In the genomic region with DNA sequence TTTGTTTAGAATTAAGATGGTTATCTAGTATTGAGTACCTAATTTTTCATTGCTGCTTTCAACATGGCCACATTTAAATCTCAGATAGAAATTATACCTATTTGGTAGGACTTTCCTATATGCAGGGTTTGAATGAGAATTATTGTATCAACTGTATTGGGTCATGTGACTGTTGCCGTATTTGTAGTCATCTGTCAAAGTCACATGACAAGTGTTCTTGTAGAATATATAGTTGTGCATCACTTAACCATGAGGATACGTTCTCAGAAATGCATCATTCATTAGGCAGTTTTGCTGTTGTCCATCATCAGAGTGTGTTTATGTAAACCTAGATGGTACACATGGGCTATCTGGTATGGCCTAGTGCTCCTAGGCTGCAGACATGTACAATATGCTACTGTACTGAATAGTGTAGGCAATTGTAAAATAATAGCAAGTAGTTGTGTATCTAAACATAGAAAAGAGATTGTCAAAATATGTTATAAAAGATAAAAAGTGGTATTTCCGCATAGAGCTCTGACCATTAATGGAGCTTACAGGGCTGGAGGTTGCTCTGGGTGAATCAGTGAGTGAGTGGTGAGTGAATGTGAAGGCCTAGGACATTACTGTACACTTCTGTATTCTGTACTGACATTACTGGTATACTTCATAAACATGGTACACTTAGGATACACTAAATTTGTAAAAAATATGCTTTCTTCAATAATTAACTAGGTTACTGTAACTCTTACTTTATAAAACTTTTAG, we compare ENCODE assay signal across 19 cellular contexts.
DNase-seq lines count a peak whose midpoint lies in the region; ATAC-seq and TF ChIP-seq lines count a peak whose summit lies in the region.
"Had no signal": no experiment of that assay in that cellular context is flagged by ENCODE, and none has a peak within 500 bp of the region (broad histone marks: within the 10 kb centered on the region; RNA-seq: fewer than 3 reads in every experiment).

No MANE protein-coding gene starts in this region.

- H3K27ac Mint-ChIP-seq in T-helper 17 cell: peak overlapping the region; percentile 39
- peak overlapping the region in 1 of 6 donors; percentile 15 for H3K27ac Mint-ChIP-seq in immature natural killer cell
- H3K27ac Mint-ChIP-seq: activated T-helper 2 cell treated with anti-CD3 and anti-CD28 coated beads, Interferon-gamma antibody, Interleukin-2, Interleukin-4, amounts not matched to agents 10 μg/mL and 5 μg/mL and 100 μg/mL, durations not matched to agents 14 hours and 24 hours and 36 hours had no signal

- no peak overlapping the region for H3K4me3 ChIP-seq in cardiac muscle cell
- H3K4me3 ChIP-seq in SJCRH30: no peak overlapping the region
- H3K4me3 ChIP-seq: adrenal gland, mucosa of descending colon, thoracic aorta had no signal

- peaks cover 15% of the 10 kb centered on the region for H3K4me1 ChIP-seq in cardiac muscle cell (ENCODE audit: low read depth)
- H3K4me1 ChIP-seq in SJCRH30: peaks cover 37% of the 10 kb centered on the region

- no peak for ATAC-seq in Right ventricle myocardium superior (ENCODE audit: poor library complexity)
- ATAC-seq in T-helper 17 cell: no peak
- ATAC-seq: left lobe of liver had no signal

- intact Hi-C loops in Right ventricle myocardium superior (cut with DNase I): no loop called here

- H3K36me3 ChIP-seq in cardiac muscle cell (no peaks in the 10 kb centered on the region), SJCRH30 (peaks cover 13% of the 10 kb centered on the region)
- H3K36me3 ChIP-seq: adrenal gland, thoracic aorta had no signal

- DNase-seq in cardiac muscle cell (ENCODE audit: low read depth in 1 of 2, low spot score in 1 of 2) (no peak), Right ventricle myocardium superior (no peak), T-helper 17 cell (no peak), epithelial cell of prostate (ENCODE audit: low read depth, low spot score) (no peak), substantia nigra (lab: John Stamatoyannopoulos, UW) (no peak), immature natural killer cell (no peak), DMS114 treated with DMSO at 0.1 percent for 48 hours (lab: John Stamatoyannopoulos, UW; ENCODE audit: unreplicated experiment) (no peak), SJCRH30 (no peak)
- DNase-seq: adrenal gland; cerebellar nuclear complex; effector CD8-positive, alpha-beta T cell; mucosa of descending colon; NCI-H1092; NCI-H2081; NCI-H446 treated with DMSO at 0.1 percent for 48 hours had no signal

- peak overlapping the region; percentile 48 for H3K27ac ChIP-seq in cardiac muscle cell
- peak overlapping the region; percentile 81 for H3K27ac ChIP-seq in epithelial cell of prostate
- H3K27ac ChIP-seq in substantia nigra (ENCODE audit: low read depth, low read length, poor library complexity, severe bottlenecking): peak overlapping the region; percentile 79
- no peak overlapping the region for H3K27ac ChIP-seq in SJCRH30
- H3K27ac ChIP-seq: adrenal gland, KMS-11, thoracic aorta had no signal

- H3K9me3 Mint-ChIP-seq in immature natural killer cell: no peaks in the 10 kb centered on the region
- H3K9me3 Mint-ChIP-seq: activated T-helper 2 cell treated with anti-CD3 and anti-CD28 coated beads, Interferon-gamma antibody, Interleukin-2, Interleukin-4, amounts not matched to agents 10 μg/mL and 5 μg/mL and 100 μg/mL, durations not matched to agents 14 hours and 24 hours and 36 hours had no signal

- no peaks in the 10 kb centered on the region for H3K27me3 ChIP-seq in cardiac muscle cell
- no peaks in the 10 kb centered on the region for H3K27me3 ChIP-seq in SJCRH30
- H3K27me3 ChIP-seq: adrenal gland had no signal

- peaks cover 43% of the 10 kb centered on the region for H3K4me1 Mint-ChIP-seq in T-helper 17 cell
- peaks cover 33 to 54% of the 10 kb centered on the region in 2 donors for H3K4me1 Mint-ChIP-seq in immature natural killer cell

- H3K4me3 Mint-ChIP-seq in T-helper 17 cell (no peak overlapping the region), immature natural killer cell (no peak overlapping the region)

- H3K36me3 Mint-ChIP-seq in T-helper 17 cell (ENCODE audit: low read depth) (no peaks in the 10 kb centered on the region), immature natural killer cell (peaks cover 0 to 3% (median 0%) of the 10 kb centered on the region in 3 donors)

- no peaks in the 10 kb centered on the region for H3K9me3 ChIP-seq in cardiac muscle cell (ENCODE audit: low read depth)
- no peaks in the 10 kb centered on the region for H3K9me3 ChIP-seq in T-helper 17 cell (ENCODE audit: control insufficient read depth, low read length, poor library complexity, severe bottlenecking)
- H3K9me3 ChIP-seq in SJCRH30 (replicated peaks): no peaks in the 10 kb centered on the region
- H3K9me3 ChIP-seq: adrenal gland, mucosa of descending colon, thoracic aorta had no signal

- TF ChIP-seq CTCF in cardiac muscle cell (IDR thresholded peaks at IDR 0.05; ENCODE audit: low read depth, low read length): no peak

- H3K27me3 Mint-ChIP-seq in T-helper 17 cell (no peaks in the 10 kb centered on the region), immature natural killer cell (ENCODE audit: low read depth in 3 of 3) (no peaks in the 10 kb centered on the region)
